In the genomic region with DNA sequence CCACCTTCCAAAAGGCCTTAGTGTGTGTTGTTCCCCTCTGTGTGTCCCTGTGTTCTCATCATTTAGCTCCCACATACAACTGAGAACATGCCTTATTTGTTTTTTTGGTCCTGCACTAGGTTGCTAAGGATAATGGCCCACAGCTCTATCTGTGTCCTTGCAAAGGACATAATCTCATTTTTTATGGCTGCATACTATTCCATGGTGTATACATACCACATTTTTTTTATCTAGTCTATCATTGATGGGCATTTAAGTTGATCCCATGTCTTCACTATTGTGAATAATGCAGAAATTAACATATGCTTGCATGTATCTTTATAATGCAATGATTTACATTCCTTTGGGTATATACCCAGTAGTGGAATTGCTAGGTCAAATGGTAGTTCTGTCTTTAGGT, we compare ENCODE assay signal across 39 cellular contexts.
"Had no signal": no experiment of that assay in that cellular context is flagged by ENCODE, and none has a peak within 500 bp of the region (broad histone marks: within the 10 kb centered on the region; RNA-seq: fewer than 3 reads in every experiment).

No MANE protein-coding gene starts in this region.

- H3K27me3 Mint-ChIP-seq: activated naive CD4-positive, alpha-beta T cell treated with anti-CD3 and anti-CD28 coated beads, Interleukin-2, amount 10 ng/mL, durations not matched to agents 7 days and 5 days; activated naive CD4-positive, alpha-beta T cell treated with anti-CD3 and anti-CD28 coated beads, Interleukin-2, amount 50 U/mL, for 24 hours; activated naive CD8-positive, alpha-beta T cell; activated naive CD8-positive, alpha-beta T cell treated with anti-CD3 and anti-CD28 coated beads for 36 hours; activated naive CD8-positive, alpha-beta T cell treated with anti-CD3 and anti-CD28 coated beads, Interleukin-2, amount 10 ng/mL, durations not matched to agents 7 days and 5 days; activated naive CD8-positive, alpha-beta T cell treated with anti-CD3 and anti-CD28 coated beads, Interleukin-2, amount 50 U/mL, for 24 hours; activated T-cell treated with anti-CD3 and anti-CD28 coated beads, Interleukin-2, amount 50 U/mL, for 24 hours; activated T-helper 17 cell treated with anti-CD3 and anti-CD28 coated beads, Interleukin-2, amount 50 U/mL, for 72 hours; brain; central memory CD8-positive, alpha-beta T cell had no signal

- H3K27ac ChIP-seq: adrenal gland, ascending aorta, body of pancreas, brain microvascular endothelial cell, breast epithelium, cardiac muscle cell had no signal

- FAIRE-seq: astrocyte, bronchial epithelial cell had no signal

- H3K36me3 ChIP-seq: adrenal gland, ascending aorta, brain microvascular endothelial cell, cardiac muscle cell had no signal

- H3K4me3 Mint-ChIP-seq: activated naive CD4-positive, alpha-beta T cell treated with anti-CD3 and anti-CD28 coated beads for 36 hours; activated naive CD4-positive, alpha-beta T cell treated with anti-CD3 and anti-CD28 coated beads, Interleukin-2, amount 10 ng/mL, durations not matched to agents 7 days and 5 days; activated naive CD4-positive, alpha-beta T cell treated with anti-CD3 and anti-CD28 coated beads, Interleukin-2, amount 50 U/mL, for 24 hours; activated naive CD8-positive, alpha-beta T cell; activated naive CD8-positive, alpha-beta T cell treated with anti-CD3 and anti-CD28 coated beads for 36 hours; activated naive CD8-positive, alpha-beta T cell treated with anti-CD3 and anti-CD28 coated beads, Interleukin-2, amount 10 ng/mL, durations not matched to agents 7 days and 5 days; activated naive CD8-positive, alpha-beta T cell treated with anti-CD3 and anti-CD28 coated beads, Interleukin-2, amount 50 U/mL, for 24 hours; activated T-cell treated with anti-CD3 and anti-CD28 coated beads, Interleukin-2, amount 50 U/mL, for 24 hours; activated T-cell treated with anti-CD3 and anti-CD28 coated beads, Interleukin-2, amount 50 U/mL, for 4 hours; activated T-cell treated with anti-CD3 and anti-CD28 coated beads, Interleukin-2, amount 50 U/mL, for 72 hours; activated T-helper 1 cell treated with anti-CD3 and anti-CD28 coated beads, Interleukin-12 subunit alpha, Interleukin-12 subunit beta, Interleukin-2, Interleukin-4 antibody, amounts not matched to agents 30 ng/mL and 10 ng/mL and 1 ng/mL, durations not matched to agents 14 hours and 24 hours and 36 hours; activated T-helper 17 cell treated with anti-CD3 and anti-CD28 coated beads, Interleukin-2, amount 50 U/mL, for 72 hours; brain; central memory CD8-positive, alpha-beta T cell had no signal

- ATAC-seq: activated naive CD4-positive, alpha-beta T cell treated with anti-CD3 and anti-CD28 coated beads, Interleukin-2, amount 50 U/mL, for 72 hours; activated naive CD8-positive, alpha-beta T cell treated with anti-CD3 and anti-CD28 coated beads, Interleukin-2, amount 50 U/mL, for 24 hours; activated T-cell treated with anti-CD3 and anti-CD28 coated beads, Interleukin-2, amount 50 U/mL, for 4 hours; activated T-cell treated with anti-CD3 and anti-CD28 coated beads, Interleukin-2, amount 50 U/mL, for 72 hours; activated T-helper 17 cell treated with anti-CD3 and anti-CD28 coated beads, Interleukin-2, amount 50 U/mL, for 72 hours; body of pancreas had no signal

- H3K36me3 Mint-ChIP-seq: activated naive CD4-positive, alpha-beta T cell treated with anti-CD3 and anti-CD28 coated beads, Interleukin-2, amount 10 ng/mL, durations not matched to agents 7 days and 5 days; activated naive CD4-positive, alpha-beta T cell treated with anti-CD3 and anti-CD28 coated beads, Interleukin-2, amount 50 U/mL, for 24 hours; activated naive CD8-positive, alpha-beta T cell; activated naive CD8-positive, alpha-beta T cell treated with anti-CD3 and anti-CD28 coated beads for 36 hours; activated naive CD8-positive, alpha-beta T cell treated with anti-CD3 and anti-CD28 coated beads, Interleukin-2, amount 10 ng/mL, durations not matched to agents 7 days and 5 days; brain had no signal

- H3K27ac Mint-ChIP-seq: activated naive CD4-positive, alpha-beta T cell treated with anti-CD3 and anti-CD28 coated beads for 36 hours; activated naive CD4-positive, alpha-beta T cell treated with anti-CD3 and anti-CD28 coated beads, Interleukin-2, amount 10 ng/mL, durations not matched to agents 7 days and 5 days; activated naive CD4-positive, alpha-beta T cell treated with anti-CD3 and anti-CD28 coated beads, Interleukin-2, amount 50 U/mL, for 24 hours; activated naive CD4-positive, alpha-beta T cell treated with anti-CD3 and anti-CD28 coated beads, Interleukin-2, amount 50 U/mL, for 72 hours; activated naive CD8-positive, alpha-beta T cell; activated naive CD8-positive, alpha-beta T cell treated with anti-CD3 and anti-CD28 coated beads for 36 hours; activated naive CD8-positive, alpha-beta T cell treated with anti-CD3 and anti-CD28 coated beads, Interleukin-2, amount 10 ng/mL, durations not matched to agents 7 days and 5 days; activated naive CD8-positive, alpha-beta T cell treated with anti-CD3 and anti-CD28 coated beads, Interleukin-2, amount 50 U/mL, for 24 hours; activated T-cell treated with anti-CD3 and anti-CD28 coated beads, Interleukin-2, amount 50 U/mL, for 24 hours; activated T-cell treated with anti-CD3 and anti-CD28 coated beads, Interleukin-2, amount 50 U/mL, for 72 hours; activated T-helper 1 cell treated with anti-CD3 and anti-CD28 coated beads, Interleukin-12 subunit alpha, Interleukin-12 subunit beta, Interleukin-2, Interleukin-4 antibody, amounts not matched to agents 30 ng/mL and 10 ng/mL and 1 ng/mL, durations not matched to agents 14 hours and 24 hours and 36 hours; activated T-helper 17 cell treated with anti-CD3 and anti-CD28 coated beads, Interleukin-2, amount 50 U/mL, for 72 hours; activated T-helper 2 cell treated with anti-CD3 and anti-CD28 coated beads, Interferon-gamma antibody, Interleukin-2, Interleukin-4, amounts not matched to agents 10 μg/mL and 5 μg/mL and 100 μg/mL, durations not matched to agents 14 hours and 24 hours and 36 hours; brain had no signal

- H3K4me1 ChIP-seq: adrenal gland, ascending aorta, body of pancreas, breast epithelium had no signal

- H3K27me3 ChIP-seq: adrenal gland, ascending aorta, body of pancreas, brain microvascular endothelial cell, breast epithelium, cardiac muscle cell had no signal

- H3K4me1 Mint-ChIP-seq: activated naive CD4-positive, alpha-beta T cell treated with anti-CD3 and anti-CD28 coated beads, Interleukin-2, amount 10 ng/mL, durations not matched to agents 7 days and 5 days; activated naive CD4-positive, alpha-beta T cell treated with anti-CD3 and anti-CD28 coated beads, Interleukin-2, amount 50 U/mL, for 24 hours; activated naive CD8-positive, alpha-beta T cell treated with anti-CD3 and anti-CD28 coated beads for 36 hours; activated naive CD8-positive, alpha-beta T cell treated with anti-CD3 and anti-CD28 coated beads, Interleukin-2, amount 10 ng/mL, durations not matched to agents 7 days and 5 days; activated naive CD8-positive, alpha-beta T cell treated with anti-CD3 and anti-CD28 coated beads, Interleukin-2, amount 50 U/mL, for 24 hours; activated T-helper 17 cell treated with anti-CD3 and anti-CD28 coated beads, Interleukin-2, amount 50 U/mL, for 72 hours; brain; central memory CD8-positive, alpha-beta T cell had no signal

- DNase-seq: activated effector memory CD4-positive, alpha-beta T cell treated with anti-CD3 and anti-CD28 coated beads, Interleukin-2, amount 50 U/mL, for 16 hours; activated effector memory CD4-positive, alpha-beta T cell treated with Interleukin-2 at 50 U/mL for 16 hours; activated gamma-delta T cell; activated gamma-delta T cell treated with Interleukin-2 at 50 U/mL for 16 hours; activated naive CD4-positive, alpha-beta T cell; activated naive CD4-positive, alpha-beta T cell treated with anti-CD3 and anti-CD28 coated beads for 36 hours; activated naive CD4-positive, alpha-beta T cell treated with anti-CD3 and anti-CD28 coated beads, Interleukin-2, amount 10 ng/mL, durations not matched to agents 7 days and 5 days; activated naive CD4-positive, alpha-beta T cell treated with anti-CD3 and anti-CD28 coated beads, Interleukin-2, amount 50 U/mL, for 16 hours; activated naive CD4-positive, alpha-beta T cell treated with Interleukin-2 at 50 U/mL for 16 hours; activated naive CD8-positive, alpha-beta T cell treated with anti-CD3 and anti-CD28 coated beads for 36 hours; activated naive CD8-positive, alpha-beta T cell treated with anti-CD3 and anti-CD28 coated beads, Interleukin-2, amount 10 ng/mL, durations not matched to agents 7 days and 5 days; activated naive CD8-positive, alpha-beta T cell treated with anti-CD3 and anti-CD28 coated beads, Interleukin-2, amount 50 U/mL, for 24 hours; activated T-cell treated with anti-CD3 and anti-CD28 coated beads, Interleukin-2, amount 50 U/mL, for 24 hours; activated T-cell treated with anti-CD3 and anti-CD28 coated beads, Interleukin-2, amount 50 U/mL, for 4 hours; activated T-cell treated with anti-CD3 and anti-CD28 coated beads, Interleukin-2, amount 50 U/mL, for 48 hours; activated T-cell treated with anti-CD3 and anti-CD28 coated beads, Interleukin-2, amount 50 U/mL, for 72 hours; adrenal gland; amniotic stem cell; amygdala; anterior cingulate cortex; aorta; body of pancreas; brain microvascular endothelial cell; caudate nucleus; central memory CD4-positive, alpha-beta T cell; cerebellar nuclear complex had no signal

- H3K9me3 ChIP-seq: adrenal gland had no signal

- H3K4me3 ChIP-seq: adrenal gland, ascending aorta, body of pancreas, breast epithelium, cardiac muscle cell had no signal
